Comparison of ENCODE assay signal across 1 cellular context in genomic region chr1:212234431-212235298, GRCh38.
TF ChIP-seq lines count a peak whose summit lies in the region.

No MANE protein-coding gene starts in this region.

TF ChIP-seq in GM12878, 131 proteins besides CTCF, POLR2A, EP300 and RAD21 (continued from another document and continues in another):
- TF ChIP-seq ZNF592 (IDR thresholded peaks at IDR 0.05) (no peak), TCF7 (IDR thresholded peaks at IDR 0.05; ENCODE audit: borderline replicate concordance) (no peak), CEBPB (IDR thresholded peaks at IDR 0.05; ENCODE audit: borderline replicate concordance in 1 of 2, low read depth in 2 of 2, low read length in 2 of 2) (no peak), PBX3 (IDR thresholded peaks at IDR 0.05; ENCODE audit: insufficient replicate concordance, low read depth, low read length) (no peak), EED (IDR thresholded peaks at IDR 0.05; ENCODE audit: low read depth) (0 out of 2 replicates have a peak, but pooled peaks have one; percentile 38), KAT2A (conservative IDR thresholded peaks at IDR 0.05; ENCODE audit: control insufficient read depth, low read depth, low read length) (no peak), IRF4 (IDR thresholded peaks at IDR 0.05; ENCODE audit: low read depth, low read length) (0 out of 2 replicates have a peak, but pooled peaks have one; percentile 27), ASH2L (IDR thresholded peaks at IDR 0.05; ENCODE audit: borderline replicate concordance, low read depth) (no peak), SMAD5 (IDR thresholded peaks at IDR 0.05; ENCODE audit: low read depth) (no peak), CBFB (IDR thresholded peaks at IDR 0.05; ENCODE audit: low read depth) (no peak), GATAD2B (conservative IDR thresholded peaks at IDR 0.05; ENCODE audit: low read depth) (no peak), SMC3 (IDR thresholded peaks at IDR 0.05; ENCODE audit: borderline replicate concordance, low read length) (no peak), SRF (IDR thresholded peaks at IDR 0.05; ENCODE audit: low read depth in 2 of 2, low read length in 2 of 2) (no peak), HCFC1 (IDR thresholded peaks at IDR 0.05; ENCODE audit: low read length) (no peak), NR2C2 (IDR thresholded peaks at IDR 0.05; ENCODE audit: borderline replicate concordance, control insufficient read depth, insufficient read length, low read depth) (no peak), NBN (IDR thresholded peaks at IDR 0.05) (no peak), RELB (IDR thresholded peaks at IDR 0.05; ENCODE audit: low read depth) (peak; percentile 72), SP1 (IDR thresholded peaks at IDR 0.05; ENCODE audit: low read depth, low read length) (peak; percentile 23), BMI1 (IDR thresholded peaks at IDR 0.05; ENCODE audit: borderline replicate concordance) (no peak), GABPA (IDR thresholded peaks at IDR 0.05; ENCODE audit: low read depth) (no peak), CREM (IDR thresholded peaks at IDR 0.05; ENCODE audit: low read depth) (peak; percentile 37; the same call in 1 of the 2 replicates), RB1 (IDR thresholded peaks at IDR 0.05; ENCODE audit: borderline replicate concordance) (no peak), RUNX3 (IDR thresholded peaks at IDR 0.05; ENCODE audit: low read length) (peak; percentile 70), ZSCAN29 (IDR thresholded peaks at IDR 0.05) (no peak), STAT3 (IDR thresholded peaks at IDR 0.05; ENCODE audit: low read depth, low read length) (no peak), CREB1 (IDR thresholded peaks at IDR 0.05; ENCODE audit: low read depth) (0 out of 2 replicates have a peak, but pooled peaks have one; percentile 26), IRF5 (IDR thresholded peaks at IDR 0.05; ENCODE audit: borderline replicate concordance) (no peak), BCL3 (IDR thresholded peaks at IDR 0.05; ENCODE audit: borderline replicate concordance, insufficient read depth, low read depth, low read length, poor library complexity, severe bottlenecking) (no peak), FOXM1 (IDR thresholded peaks at IDR 0.05; ENCODE audit: low read depth, low read length) (no peak), RBBP5 (conservative IDR thresholded peaks at IDR 0.05) (no peak), DPF2 (IDR thresholded peaks at IDR 0.05) (0 out of 2 replicates have a peak, but pooled peaks have one; percentile 33), MEF2A (IDR thresholded peaks at IDR 0.05; ENCODE audit: insufficient read depth, low read depth, low read length) (peak; percentile 95), ZBED1 (IDR thresholded peaks at IDR 0.05; ENCODE audit: borderline replicate concordance) (peak; percentile 37; the same call in 1 of the 2 replicates), BHLHE40 (IDR thresholded peaks at IDR 0.05; ENCODE audit: borderline replicate concordance in 1 of 2, low read depth in 2 of 2, low read length in 1 of 2) (no peak), ZNF274 (IDR thresholded peaks at IDR 0.05; ENCODE audit: insufficient read depth, insufficient read length) (no peak), SREBF2 (IDR thresholded peaks at IDR 0.05; ENCODE audit: low read length) (no peak), ELK1 (IDR thresholded peaks at IDR 0.05; ENCODE audit: low read depth, low read length) (no peak), JUND (IDR thresholded peaks at IDR 0.05; ENCODE audit: low read depth, low read length) (0 out of 2 replicates have a peak, but pooled peaks have one; percentile 25), BRCA1 (IDR thresholded peaks at IDR 0.05; ENCODE audit: low read depth, low read length) (no peak)
- TF ChIP-seq, protein P1, sequence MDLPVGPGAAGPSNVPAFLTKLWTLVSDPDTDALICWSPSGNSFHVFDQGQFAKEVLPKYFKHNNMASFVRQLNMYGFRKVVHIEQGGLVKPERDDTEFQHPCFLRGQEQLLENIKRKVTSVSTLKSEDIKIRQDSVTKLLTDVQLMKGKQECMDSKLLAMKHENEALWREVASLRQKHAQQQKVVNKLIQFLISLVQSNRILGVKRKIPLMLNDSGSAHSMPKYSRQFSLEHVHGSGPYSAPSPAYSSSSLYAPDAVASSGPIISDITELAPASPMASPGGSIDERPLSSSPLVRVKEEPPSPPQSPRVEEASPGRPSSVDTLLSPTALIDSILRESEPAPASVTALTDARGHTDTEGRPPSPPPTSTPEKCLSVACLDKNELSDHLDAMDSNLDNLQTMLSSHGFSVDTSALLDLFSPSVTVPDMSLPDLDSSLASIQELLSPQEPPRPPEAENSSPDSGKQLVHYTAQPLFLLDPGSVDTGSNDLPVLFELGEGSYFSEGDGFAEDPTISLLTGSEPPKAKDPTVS (IDR thresholded peaks at IDR 0.05; ENCODE audit: low read depth, low read length), result no peak
- TF ChIP-seq, protein P2, sequence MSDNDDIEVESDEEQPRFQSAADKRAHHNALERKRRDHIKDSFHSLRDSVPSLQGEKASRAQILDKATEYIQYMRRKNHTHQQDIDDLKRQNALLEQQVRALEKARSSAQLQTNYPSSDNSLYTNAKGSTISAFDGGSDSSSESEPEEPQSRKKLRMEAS (IDR thresholded peaks at IDR 0.05; ENCODE audit: low read depth, low read length), result no peak
- TF ChIP-seq, protein P3, sequence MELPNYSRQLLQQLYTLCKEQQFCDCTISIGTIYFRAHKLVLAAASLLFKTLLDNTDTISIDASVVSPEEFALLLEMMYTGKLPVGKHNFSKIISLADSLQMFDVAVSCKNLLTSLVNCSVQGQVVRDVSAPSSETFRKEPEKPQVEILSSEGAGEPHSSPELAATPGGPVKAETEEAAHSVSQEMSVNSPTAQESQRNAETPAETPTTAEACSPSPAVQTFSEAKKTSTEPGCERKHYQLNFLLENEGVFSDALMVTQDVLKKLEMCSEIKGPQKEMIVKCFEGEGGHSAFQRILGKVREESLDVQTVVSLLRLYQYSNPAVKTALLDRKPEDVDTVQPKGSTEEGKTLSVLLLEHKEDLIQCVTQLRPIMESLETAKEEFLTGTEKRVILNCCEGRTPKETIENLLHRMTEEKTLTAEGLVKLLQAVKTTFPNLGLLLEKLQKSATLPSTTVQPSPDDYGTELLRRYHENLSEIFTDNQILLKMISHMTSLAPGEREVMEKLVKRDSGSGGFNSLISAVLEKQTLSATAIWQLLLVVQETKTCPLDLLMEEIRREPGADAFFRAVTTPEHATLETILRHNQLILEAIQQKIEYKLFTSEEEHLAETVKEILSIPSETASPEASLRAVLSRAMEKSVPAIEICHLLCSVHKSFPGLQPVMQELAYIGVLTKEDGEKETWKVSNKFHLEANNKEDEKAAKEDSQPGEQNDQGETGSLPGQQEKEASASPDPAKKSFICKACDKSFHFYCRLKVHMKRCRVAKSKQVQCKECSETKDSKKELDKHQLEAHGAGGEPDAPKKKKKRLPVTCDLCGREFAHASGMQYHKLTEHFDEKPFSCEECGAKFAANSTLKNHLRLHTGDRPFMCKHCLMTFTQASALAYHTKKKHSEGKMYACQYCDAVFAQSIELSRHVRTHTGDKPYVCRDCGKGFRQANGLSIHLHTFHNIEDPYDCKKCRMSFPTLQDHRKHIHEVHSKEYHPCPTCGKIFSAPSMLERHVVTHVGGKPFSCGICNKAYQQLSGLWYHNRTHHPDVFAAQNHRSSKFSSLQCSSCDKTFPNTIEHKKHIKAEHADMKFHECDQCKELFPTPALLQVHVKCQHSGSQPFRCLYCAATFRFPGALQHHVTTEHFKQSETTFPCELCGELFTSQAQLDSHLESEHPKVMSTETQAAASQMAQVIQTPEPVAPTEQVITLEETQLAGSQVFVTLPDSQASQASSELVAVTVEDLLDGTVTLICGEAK (IDR thresholded peaks at IDR 0.05; ENCODE audit: borderline replicate concordance), result no peak
- TF ChIP-seq, protein P4, sequence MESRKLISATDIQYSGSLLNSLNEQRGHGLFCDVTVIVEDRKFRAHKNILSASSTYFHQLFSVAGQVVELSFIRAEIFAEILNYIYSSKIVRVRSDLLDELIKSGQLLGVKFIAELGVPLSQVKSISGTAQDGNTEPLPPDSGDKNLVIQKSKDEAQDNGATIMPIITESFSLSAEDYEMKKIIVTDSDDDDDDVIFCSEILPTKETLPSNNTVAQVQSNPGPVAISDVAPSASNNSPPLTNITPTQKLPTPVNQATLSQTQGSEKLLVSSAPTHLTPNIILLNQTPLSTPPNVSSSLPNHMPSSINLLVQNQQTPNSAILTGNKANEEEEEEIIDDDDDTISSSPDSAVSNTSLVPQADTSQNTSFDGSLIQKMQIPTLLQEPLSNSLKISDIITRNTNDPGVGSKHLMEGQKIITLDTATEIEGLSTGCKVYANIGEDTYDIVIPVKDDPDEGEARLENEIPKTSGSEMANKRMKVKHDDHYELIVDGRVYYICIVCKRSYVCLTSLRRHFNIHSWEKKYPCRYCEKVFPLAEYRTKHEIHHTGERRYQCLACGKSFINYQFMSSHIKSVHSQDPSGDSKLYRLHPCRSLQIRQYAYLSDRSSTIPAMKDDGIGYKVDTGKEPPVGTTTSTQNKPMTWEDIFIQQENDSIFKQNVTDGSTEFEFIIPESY (IDR thresholded peaks at IDR 0.05), result no peak
